8 cellular contexts compared by ENCODE assay signal in genomic region chr1:75724472-75725022, GRCh38. TPM values are rescaled to one million over a fixed set of nuclear protein-coding genes. Genes with fewer than 3 reads are reported as not detected.
DNase-seq lines count a peak whose midpoint lies in the region; ATAC-seq and TF ChIP-seq lines count a peak whose summit lies in the region.

Gene ACADM, plus strand, starts transcription at chr1:75724709. Its CDS starts 79 bp downstream, at chr1:75724788.

- no peaks in the 10 kb centered on the region for H3K27me3 ChIP-seq in right atrium auricular region
- H3K27me3 ChIP-seq in rectal smooth muscle tissue (ENCODE audit: control insufficient read depth, insufficient read depth, low read length) = no peaks in the 10 kb centered on the region
- H3K27me3 ChIP-seq in vagina = no peaks in the 10 kb centered on the region

- H3K4me1 ChIP-seq in right atrium auricular region (peaks cover 0 to 22% of the 10 kb centered on the region in 2 donors), rectal smooth muscle tissue (ENCODE audit: control insufficient read depth, insufficient read depth, low read length) (peaks cover 9% of the 10 kb centered on the region), vagina (peaks cover 29% of the 10 kb centered on the region)

- ATAC-seq in GM18498 (IDR thresholded peaks at IDR 0.05; ENCODE audit: unreplicated experiment) (peak; percentile 90), HG02840 (IDR thresholded peaks at IDR 0.05; ENCODE audit: low FRiP score, unreplicated experiment) (peak; percentile 90)

- DNase-seq in NCI-H146 (lab: John Stamatoyannopoulos, UW) (peak; percentile 92), anterior cingulate cortex (lab: John Stamatoyannopoulos, UW) (peak; percentile 49 to 94 (median 87)), right atrium auricular region (ENCODE audit: low spot score) (peak; percentile 84), vagina (ENCODE audit: extremely low spot score in 2 of 2) (peak in 1 of 2 donors; percentile 90)

- H3K36me3 ChIP-seq in right atrium auricular region (no peaks in the 10 kb centered on the region), rectal smooth muscle tissue (ENCODE audit: control insufficient read depth, insufficient read depth, low read length) (no peaks in the 10 kb centered on the region), vagina (no peaks in the 10 kb centered on the region)

- H3K9me3 ChIP-seq in right atrium auricular region (no peaks in the 10 kb centered on the region), vagina (no peaks in the 10 kb centered on the region)

- H3K9ac ChIP-seq in rectal smooth muscle tissue (ENCODE audit: low read length) = peak within 1 kb of the TSS; percentile 86

- TF ChIP-seq CTCF in right atrium auricular region (IDR thresholded peaks at IDR 0.05) (no peak), vagina (IDR thresholded peaks at IDR 0.05) (no peak)

- peak in 1 of 2 donors; percentile 55 for TF ChIP-seq POLR2A in vagina (IDR thresholded peaks at IDR 0.05)

- H3K27ac ChIP-seq in right atrium auricular region = peak within 1 kb of the TSS; percentile 86 to 91
- H3K27ac ChIP-seq in rectal smooth muscle tissue (ENCODE audit: low read depth, low read length) = peak within 1 kb of the TSS; percentile 92
- peak within 1 kb of the TSS; percentile 93 for H3K27ac ChIP-seq in vagina

- intact Hi-C loops in T-helper 2 cell treated with Interferon-gamma antibody and Interleukin-4, amounts not matched to agents 100 ng/mL and 5 ng/mL, for 36 hours (cut with micrococcal nuclease) = loop anchor here (1.0 to 10.0 kb wide), 3 partner anchors 22 to 990 kb away; partner anchors contain the start of genes CRYZ, RABGGTB and TYW3
- intact Hi-C loops in vagina (cut with DNase I) = no loop called here

- H3K4me3 ChIP-seq in right atrium auricular region = peak within 1 kb of the TSS; percentile 59 to 84
- peak within 1 kb of the TSS; percentile 99 for H3K4me3 ChIP-seq in rectal smooth muscle tissue (ENCODE audit: low read length)
- H3K4me3 ChIP-seq in vagina = peak within 1 kb of the TSS; percentile 77 to 92

RNA-seq across cellular contexts. Expression of gene ACADM, which starts in this region (rescaled TPM):
- total RNA-seq in T-helper 2 cell treated with Interferon-gamma antibody and Interleukin-4, amounts not matched to agents 100 ng/mL and 5 ng/mL, for 36 hours = 43.4 and 44.6 TPM in 2 replicates
- total RNA-seq in right atrium auricular region (100 to 1,000 TPM; 101 to 178 TPM), vagina (30.2 TPM)
